Comparison of ENCODE assay signal across 10 cellular contexts in the genomic region with DNA sequence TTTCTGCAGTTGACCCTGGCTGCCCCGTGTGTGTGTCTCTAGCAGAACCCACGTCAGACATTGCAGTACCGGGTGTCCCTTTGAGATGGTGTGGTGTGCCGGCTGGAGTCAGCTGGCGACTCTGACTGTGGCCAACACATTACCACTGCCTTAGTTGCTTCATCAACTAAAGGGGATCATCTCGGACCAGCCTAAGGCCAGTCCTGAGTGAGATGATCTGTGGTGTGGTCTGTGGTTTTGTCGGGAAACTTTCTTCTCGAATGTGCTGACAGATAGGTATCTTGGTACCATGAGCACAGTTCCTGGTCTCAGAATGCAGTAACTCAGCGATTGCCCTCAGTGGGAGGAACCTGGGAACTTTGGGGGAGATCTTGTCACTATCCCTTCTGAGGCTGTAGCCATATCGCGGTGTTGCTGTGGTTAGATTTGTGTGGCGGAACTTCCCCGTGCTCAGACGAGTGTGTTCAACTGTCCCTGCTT. TPM values are rescaled to one million over a fixed set of nuclear protein-coding genes. Genes with fewer than 3 reads are reported as not detected.
A peak's percentile ranks its signal among the peaks of the same experiment; 100 is the strongest.
DNase-seq lines count a peak whose midpoint lies in the region; ATAC-seq and TF ChIP-seq lines count a peak whose summit lies in the region.
"Had no signal": no experiment of that assay in that cellular context is flagged by ENCODE, and none has a peak within 500 bp of the region (broad histone marks: within the 10 kb centered on the region; RNA-seq: fewer than 3 reads in every experiment).

No MANE protein-coding gene starts in this region.

- intact Hi-C loops in dorsolateral prefrontal cortex (cut with DNase I), result no loop called here

- ATAC-seq in HG03196 (IDR thresholded peaks at IDR 0.05; ENCODE audit: unreplicated experiment), result no peak

- H3K4me3 Mint-ChIP-seq in T-helper 1 cell treated with Interleukin-12 subunit alpha and Interleukin-12 subunit beta and Interleukin-4 antibody, amounts not matched to agents 30 μg/mL and 1 μg/mL, for 36 hours, result peak overlapping the region; percentile 69
- H3K4me3 Mint-ChIP-seq: HFFc6 had no signal

- peak overlapping the region in 17 of 59 donors; percentile 6 to 75 (median 42) for H3K27ac ChIP-seq in dorsolateral prefrontal cortex

- no peak for TF ChIP-seq POLR2A in erythroblast (IDR thresholded peaks at IDR 0.05; ENCODE audit: low read length)

- no peaks in the 10 kb centered on the region for H3K27me3 ChIP-seq in dorsolateral prefrontal cortex

- no peaks in the 10 kb centered on the region for H3K9me3 Mint-ChIP-seq in T-helper 1 cell treated with Interleukin-12 subunit alpha and Interleukin-12 subunit beta and Interleukin-4 antibody, amounts not matched to agents 30 μg/mL and 1 μg/mL, for 36 hours
- H3K9me3 Mint-ChIP-seq: HFFc6 had no signal

- H3K27ac Mint-ChIP-seq in T-helper 1 cell treated with Interleukin-12 subunit alpha and Interleukin-12 subunit beta and Interleukin-4 antibody, amounts not matched to agents 30 μg/mL and 1 μg/mL, for 36 hours, result peak overlapping the region; percentile 78
- H3K27ac Mint-ChIP-seq: HFFc6 had no signal

- TF ChIP-seq CTCF in dorsolateral prefrontal cortex (IDR thresholded peaks at IDR 0.05 in 54 of 56, conservative IDR thresholded peaks at IDR 0.05 in 2 of 56; ENCODE audit: low read depth in 1 of 56, partially characterized antibody in 56 of 56) (no peak), foreskin fibroblast (IDR thresholded peaks at IDR 0.05; ENCODE audit: low read depth, low read length) (no peak)

- no peaks in the 10 kb centered on the region for H3K27me3 Mint-ChIP-seq in T-helper 1 cell treated with Interleukin-12 subunit alpha and Interleukin-12 subunit beta and Interleukin-4 antibody, amounts not matched to agents 30 μg/mL and 1 μg/mL, for 36 hours (ENCODE audit: low read depth)

- DNase-seq in HUDEP-2 (lab: John Stamatoyannopoulos, UW; ENCODE audit: unreplicated experiment in 76 of 76) (peak in 52 of 76 experiments; percentile 9 to 72 (median 36)), erythroblast (lab: John Stamatoyannopoulos, UW) (peak; percentile 34 to 36), dorsolateral prefrontal cortex (no peak), foreskin fibroblast (no peak), HT-29 (ENCODE audit: low spot score) (no peak)
- DNase-seq in stimulated activated CD8-positive, alpha-beta memory T cell treated with anti-CD3 and anti-CD28 coated beads, Interleukin-4, amount 100 ng/mL, for 48 hours, result peak; percentile 47
- DNase-seq: HFFc6, SHP77 had no signal

- H3K4me1 Mint-ChIP-seq in T-helper 1 cell treated with Interleukin-12 subunit alpha and Interleukin-12 subunit beta and Interleukin-4 antibody, amounts not matched to agents 30 μg/mL and 1 μg/mL, for 36 hours (ENCODE audit: low read depth), result peaks cover 61% of the 10 kb centered on the region

- peaks cover 55% of the 10 kb centered on the region for H3K36me3 Mint-ChIP-seq in T-helper 1 cell treated with Interleukin-12 subunit alpha and Interleukin-12 subunit beta and Interleukin-4 antibody, amounts not matched to agents 30 μg/mL and 1 μg/mL, for 36 hours (ENCODE audit: low read depth)

- H3K4me3 ChIP-seq in dorsolateral prefrontal cortex, result no peak overlapping the region
- no peak overlapping the region for H3K4me3 ChIP-seq in foreskin fibroblast (ENCODE audit: low read depth in 1 of 2, low read length in 2 of 2)

RNA-seq across cellular contexts. Expression of a gene that starts 15.8 kb away (rescaled TPM):
- total RNA-seq in dorsolateral prefrontal cortex, result 10 to 100 TPM; 44.0 to 85.9 (median 62.0) TPM
- total RNA-seq in HT-29 (2014; rRNA removed; shearing (Covaris generic)), result 54.5 and 58.5 TPM in 2 replicates

Comparison
In these comparisons a context has a peak if more than half of its experiments do, and no peak if none do; other contexts are left out.
1. DNase-seq: peak in HUDEP-2 (52 of 76), erythroblast (2 of 2) and stimulated activated CD8-positive, alpha-beta memory T cell treated with anti-CD3 and anti-CD28 coated beads, Interleukin-4, amount 100 ng/mL, for 48 hours (single experiment); none in dorsolateral prefrontal cortex (0 of 10), foreskin fibroblast (0 of 2) and HT-29 (single experiment).